ENCODE assay signal across 18 cellular contexts in genomic region chr9:35108946-35109575, GRCh38. TPM values are rescaled to one million over a fixed set of nuclear protein-coding genes. Genes with fewer than 3 reads are reported as not detected.
DNase-seq lines count a peak whose midpoint lies in the region; ATAC-seq and TF ChIP-seq lines count a peak whose summit lies in the region.
"Had no signal": no experiment of that assay in that cellular context is flagged by ENCODE, and none has a peak within 500 bp of the region (broad histone marks: within the 10 kb centered on the region; RNA-seq: fewer than 3 reads in every experiment).

No MANE protein-coding gene starts in this region.

- H4K20me1 ChIP-seq in neural cell (ENCODE audit: insufficient read depth): no peaks in the 10 kb centered on the region

- H3K36me3 ChIP-seq in CD8-positive, alpha-beta memory T cell (ENCODE audit: insufficient read depth, low read length): peaks cover 8% of the 10 kb centered on the region
- H3K36me3 ChIP-seq in neural cell (ENCODE audit: insufficient read depth, low read length): no peaks in the 10 kb centered on the region

- DNase-seq in CD8-positive, alpha-beta memory T cell: no peak
- DNase-seq in SK-N-DZ (ENCODE audit: low spot score) (no peak), 8988T (no peak)
- DNase-seq: activated naive CD4-positive, alpha-beta T cell treated with anti-CD3 and anti-CD28 coated beads, Interleukin-2, amount 50 U/mL, for 16 hours; DMS79 treated with DMSO at 0.1 percent for 48 hours; effector CD8-positive, alpha-beta T cell; GOT3; naive B cell; NCI-H2029; NCI-H526; PC-9; SW 1271 had no signal

- no peak overlapping the region for H3K4me2 ChIP-seq in neural cell (ENCODE audit: low read length)
- H3K4me2 ChIP-seq: PC-9 had no signal

- POLR2A ChIA-PET in CD8-positive, alpha-beta memory T cell (lab: Charles Lee): no interaction called here

- no peaks in the 10 kb centered on the region for H3K9me3 ChIP-seq in CD8-positive, alpha-beta memory T cell (ENCODE audit: low read length)
- H3K9me3 ChIP-seq in neural cell (ENCODE audit: low read length): no peaks in the 10 kb centered on the region

- no peak for TF ChIP-seq CTCF in brain (conservative IDR thresholded peaks at IDR 0.05)
- TF ChIP-seq CTCF in neural cell (IDR thresholded peaks at IDR 0.05; ENCODE audit: poor library complexity, severe bottlenecking): no peak

- ATAC-seq in HG03280 (IDR thresholded peaks at IDR 0.05; ENCODE audit: unreplicated experiment) (no peak), GM21723 (IDR thresholded peaks at IDR 0.05; ENCODE audit: unreplicated experiment) (no peak)
- ATAC-seq: activated CD4-positive, CD25-positive, alpha-beta regulatory T cell treated with anti-CD3 and anti-CD28 coated beads, Interleukin-2, amount 50 U/mL, for 24 hours had no signal

- peaks cover 0 to 27% (median 0%) of the 10 kb centered on the region in 3 donors for H3K36me3 Mint-ChIP-seq in CD8-positive, alpha-beta memory T cell
- no peaks in the 10 kb centered on the region for H3K36me3 Mint-ChIP-seq in IgD-negative memory B cell
- peaks cover 33% of the 10 kb centered on the region for H3K36me3 Mint-ChIP-seq in brain
- H3K36me3 Mint-ChIP-seq: naive B cell had no signal

- H3K79me2 ChIP-seq in neural cell (replicated peaks; ENCODE audit: insufficient read depth, low read length): peaks cover 45% of the 10 kb centered on the region

- peak overlapping the region; percentile 64 for H3K27ac ChIP-seq in CD8-positive, alpha-beta memory T cell (ENCODE audit: low read depth, low read length)
- no peak overlapping the region for H3K27ac ChIP-seq in neural cell (ENCODE audit: low read length)
- H3K27ac ChIP-seq: PC-9 had no signal

- peaks cover 2% of the 10 kb centered on the region for H3F3A ChIP-seq in neural cell (ENCODE audit: insufficient read depth, low read length, poor library complexity, severe bottlenecking)

- no peak overlapping the region for H2AFZ ChIP-seq in neural cell (ENCODE audit: low read depth, low read length)
- H2AFZ ChIP-seq: PC-9 had no signal

- peaks cover 34 to 44% (median 41%) of the 10 kb centered on the region in 3 donors for H3K4me1 Mint-ChIP-seq in CD8-positive, alpha-beta memory T cell
- H3K4me1 Mint-ChIP-seq in IgD-negative memory B cell (peaks cover 18 to 22% (median 20%) of the 10 kb centered on the region in 3 donors), brain (peaks cover 73% of the 10 kb centered on the region)

- no peak overlapping the region for H3K9ac ChIP-seq in neural cell (ENCODE audit: low read length)

- H3K9me3 Mint-ChIP-seq in CD8-positive, alpha-beta memory T cell: no peaks in the 10 kb centered on the region
- no peaks in the 10 kb centered on the region for H3K9me3 Mint-ChIP-seq in IgD-negative memory B cell
- no peaks in the 10 kb centered on the region for H3K9me3 Mint-ChIP-seq in brain

- peaks cover 36% of the 10 kb centered on the region for H3K4me1 ChIP-seq in CD8-positive, alpha-beta memory T cell (ENCODE audit: insufficient read depth, low read length)

- no peak overlapping the region for H3K4me3 ChIP-seq in CD8-positive, alpha-beta memory T cell (ENCODE audit: low read length)
- H3K4me3 ChIP-seq in neural cell (ENCODE audit: low read length): peak overlapping the region; percentile 97
- H3K4me3 ChIP-seq: PC-9 had no signal

- no peak for TF ChIP-seq RAD21 in neural cell (conservative IDR thresholded peaks at IDR 0.05)

- H3K4me3 Mint-ChIP-seq in CD8-positive, alpha-beta memory T cell: peak overlapping the region in 2 of 7 donors; percentile 1 to 65
- H3K4me3 Mint-ChIP-seq in IgD-negative memory B cell: peak overlapping the region in 1 of 4 donors; percentile 74
- H3K4me3 Mint-ChIP-seq in brain: peak overlapping the region in 4 of 5 experiments; percentile 24 to 93 (median 69)

- H3K9me2 ChIP-seq in neural cell (ENCODE audit: insufficient read depth, low read length): no peaks in the 10 kb centered on the region

- CTCF ChIA-PET in CD8-positive, alpha-beta memory T cell (lab: Charles Lee): interaction anchor here (2.9 kb wide), 1 partner anchor 13 kb away, joined by 12 read pairs; the partner anchor contains the start of gene PIGO

- no peaks in the 10 kb centered on the region for H3K27me3 Mint-ChIP-seq in CD8-positive, alpha-beta memory T cell
- H3K27me3 Mint-ChIP-seq in IgD-negative memory B cell (no peaks in the 10 kb centered on the region), brain (peaks cover 8% of the 10 kb centered on the region)
- H3K27me3 Mint-ChIP-seq: naive B cell had no signal

- H3K27me3 ChIP-seq in CD8-positive, alpha-beta memory T cell (ENCODE audit: insufficient read depth, low read length, poor library complexity, severe bottlenecking): no peaks in the 10 kb centered on the region
- H3K27me3 ChIP-seq in neural cell (ENCODE audit: insufficient read depth, low read depth, low read length): no peaks in the 10 kb centered on the region

- TF ChIP-seq EP300 in neural cell (conservative IDR thresholded peaks at IDR 0.05; ENCODE audit: poor library complexity, severe bottlenecking): no peak

- peak overlapping the region in 4 of 8 donors; percentile 60 to 87 (median 72) for H3K27ac Mint-ChIP-seq in CD8-positive, alpha-beta memory T cell
- H3K27ac Mint-ChIP-seq in IgD-negative memory B cell: peak overlapping the region in 2 of 3 donors; percentile 43 to 80
- peak overlapping the region in 3 of 5 experiments; percentile 69 to 96 (median 70) for H3K27ac Mint-ChIP-seq in brain

TF ChIP-seq in neural cell, 6 proteins besides CTCF, POLR2A, EP300 and RAD21 (continues in another document):
- TF ChIP-seq EZH2 (IDR thresholded peaks at IDR 0.05; ENCODE audit: borderline replicate concordance, insufficient read depth, low read length, poor library complexity, severe bottlenecking) (no peak), POLR2AphosphoS5 (IDR thresholded peaks at IDR 0.05) (no peak), REST (IDR thresholded peaks at IDR 0.05; ENCODE audit: borderline replicate concordance) (no peak), TAF1 (IDR thresholded peaks at IDR 0.05; ENCODE audit: low read depth) (no peak)

RNA-seq across cellular contexts. Expression of gene STOML2, which starts 6.1 kb away (rescaled TPM):
- 100 to 1,000 TPM; 258 to 271 TPM for total RNA-seq in CD8-positive, alpha-beta memory T cell
- 88.9 TPM for polyA plus RNA-seq in CD8-positive, alpha-beta memory T cell
- 89.9 TPM for polyA plus RNA-seq in IgD-negative memory B cell
- polyA plus RNA-seq in brain (ENCODE audit: insufficient read depth, low read depth, low replicate concordance): 214 TPM
- 98.3 and 98.5 TPM in 2 replicates for polyA plus RNA-seq in neural cell
- polyA minus RNA-seq in neural cell: 41.6 and 47.2 TPM in 2 replicates
- 220 and 242 TPM in 2 replicates for polyA plus RNA-seq in SK-N-DZ (2014; cell fraction: cytosol; rRNA removed)
- 226 and 235 TPM in 2 replicates for polyA plus RNA-seq in SK-N-DZ (2014; cell fraction: nucleus; rRNA removed)

RNA-seq across cellular contexts. Expression of gene ATOSB, which starts 6.6 kb away (rescaled TPM):
- total RNA-seq in CD8-positive, alpha-beta memory T cell: 1 to 10 TPM; 4.4 to 6.3 TPM
- 6.4 TPM for polyA plus RNA-seq in CD8-positive, alpha-beta memory T cell
- 3.5 TPM for polyA plus RNA-seq in IgD-negative memory B cell
- polyA plus RNA-seq in brain (ENCODE audit: insufficient read depth, low read depth, low replicate concordance): 16.6 TPM
- polyA plus RNA-seq in neural cell: 28.9 and 34.1 TPM in 2 replicates
- polyA minus RNA-seq in neural cell: 21.2 and 23.7 TPM in 2 replicates
- 3.3 and 4.1 TPM in 2 replicates for polyA plus RNA-seq in SK-N-DZ (2014; cell fraction: cytosol; rRNA removed)
- 11.8 and 12.0 TPM in 2 replicates for polyA plus RNA-seq in SK-N-DZ (2014; cell fraction: nucleus; rRNA removed)

RNA-seq across cellular contexts. Expression of gene PIGO, which starts 12.7 kb away (rescaled TPM):
- total RNA-seq in CD8-positive, alpha-beta memory T cell: 10 to 100 TPM; 31.7 to 32.1 TPM
- polyA plus RNA-seq in CD8-positive, alpha-beta memory T cell: 26.4 TPM
- polyA plus RNA-seq in IgD-negative memory B cell (23.9 TPM), brain (ENCODE audit: insufficient read depth, low read depth, low replicate concordance) (39.7 TPM), neural cell (7.9 and 8.5 TPM in 2 replicates)
- polyA minus RNA-seq in neural cell: 9.5 and 10.2 TPM in 2 replicates
- polyA plus RNA-seq in SK-N-DZ (2014; cell fraction: cytosol; rRNA removed): 16.2 and 18.0 TPM in 2 replicates
- polyA plus RNA-seq in SK-N-DZ (2014; cell fraction: nucleus; rRNA removed): 18.1 and 21.6 TPM in 2 replicates

RNA-seq across cellular contexts. Expression of gene FANCG, which starts 29.3 kb away (rescaled TPM):
- total RNA-seq in CD8-positive, alpha-beta memory T cell: 10 to 100 TPM; 90.6 to 95.4 TPM
- polyA plus RNA-seq in CD8-positive, alpha-beta memory T cell: 10.0 TPM
- 15.9 TPM for polyA plus RNA-seq in IgD-negative memory B cell
- 79.9 TPM for polyA plus RNA-seq in brain (ENCODE audit: insufficient read depth, low read depth, low replicate concordance)
- 56.0 and 70.8 TPM in 2 replicates for polyA plus RNA-seq in neural cell
- 32.9 and 42.6 TPM in 2 replicates for polyA minus RNA-seq in neural cell
- polyA plus RNA-seq in SK-N-DZ (2014; cell fraction: cytosol; rRNA removed): 69.4 and 102 TPM in 2 replicates
- polyA plus RNA-seq in SK-N-DZ (2014; cell fraction: nucleus; rRNA removed): 300 and 345 TPM in 2 replicates

RNA-seq across cellular contexts. Expression of gene VCP, which starts 36.6 kb away (rescaled TPM):
- total RNA-seq in CD8-positive, alpha-beta memory T cell: 100 to 1,000 TPM; 309 to 323 TPM
- 195 TPM for polyA plus RNA-seq in CD8-positive, alpha-beta memory T cell
- polyA plus RNA-seq in IgD-negative memory B cell (200 TPM), brain (ENCODE audit: insufficient read depth, low read depth, low replicate concordance) (269 TPM), neural cell (139 and 157 TPM in 2 replicates)
- polyA minus RNA-seq in neural cell: 226 and 254 TPM in 2 replicates
- 205 and 231 TPM in 2 replicates for polyA plus RNA-seq in SK-N-DZ (2014; cell fraction: cytosol; rRNA removed)
- 135 and 148 TPM in 2 replicates for polyA plus RNA-seq in SK-N-DZ (2014; cell fraction: nucleus; rRNA removed)
